ENCODE assay signal across 12 cellular contexts in genomic region chr2:96256611-96257113, GRCh38. TPM values are rescaled to one million over a fixed set of nuclear protein-coding genes. Genes with fewer than 3 reads are reported as not detected.
DNase-seq lines count a peak whose midpoint lies in the region; ATAC-seq and TF ChIP-seq lines count a peak whose summit lies in the region.
"Had no signal": no experiment of that assay in that cellular context is flagged by ENCODE, and none has a peak within 500 bp of the region (broad histone marks: within the 10 kb centered on the region; RNA-seq: fewer than 3 reads in every experiment).

No MANE protein-coding gene starts in this region.

- peaks cover 28% of the 10 kb centered on the region for H3K4me1 Mint-ChIP-seq in activated CD4-positive, alpha-beta T cell treated with anti-CD3 and anti-CD28 coated beads, Interleukin-2, amount 10 ng/mL, durations not matched to agents 24 days and 14 days
- H3K4me1 Mint-ChIP-seq in central memory CD8-positive, alpha-beta T cell, result peaks cover 30% of the 10 kb centered on the region
- H3K4me1 Mint-ChIP-seq in glutamatergic neuron (ENCODE audit: low read depth, unreplicated experiment), result peaks cover 27% of the 10 kb centered on the region

- H3K36me3 ChIP-seq in OCI-LY1 (ENCODE audit: insufficient read depth, low read length), result peaks cover 66% of the 10 kb centered on the region
- H3K36me3 ChIP-seq in spleen, result peaks cover 2 to 81% (median 53%) of the 10 kb centered on the region in 6 donors
- H3K36me3 ChIP-seq in mucosa of descending colon (ENCODE audit: low read depth), result peaks cover 8% of the 10 kb centered on the region

- H3K9me3 Mint-ChIP-seq in activated CD4-positive, alpha-beta T cell treated with anti-CD3 and anti-CD28 coated beads, Interleukin-2, amount 10 ng/mL, durations not matched to agents 24 days and 14 days, result no peaks in the 10 kb centered on the region
- no peaks in the 10 kb centered on the region for H3K9me3 Mint-ChIP-seq in central memory CD8-positive, alpha-beta T cell
- peaks cover 13% of the 10 kb centered on the region for H3K9me3 Mint-ChIP-seq in glutamatergic neuron (ENCODE audit: unreplicated experiment)
- H3K9me3 Mint-ChIP-seq: nephron had no signal

- H2AFZ ChIP-seq in OCI-LY1 (ENCODE audit: low read length), result no peak overlapping the region

- H3K27ac Mint-ChIP-seq in activated CD4-positive, alpha-beta T cell treated with anti-CD3 and anti-CD28 coated beads, Interleukin-2, amount 10 ng/mL, durations not matched to agents 24 days and 14 days, result peak overlapping the region; percentile 86
- peak overlapping the region; percentile 61 for H3K27ac Mint-ChIP-seq in central memory CD8-positive, alpha-beta T cell (ENCODE audit: low read depth)
- H3K27ac Mint-ChIP-seq in glutamatergic neuron (ENCODE audit: unreplicated experiment), result no peak overlapping the region
- H3K27ac Mint-ChIP-seq: nephron had no signal

- H3K4me3 Mint-ChIP-seq in activated CD4-positive, alpha-beta T cell treated with anti-CD3 and anti-CD28 coated beads, Interleukin-2, amount 10 ng/mL, durations not matched to agents 24 days and 14 days, result peak overlapping the region; percentile 64
- no peak overlapping the region for H3K4me3 Mint-ChIP-seq in central memory CD8-positive, alpha-beta T cell
- H3K4me3 Mint-ChIP-seq in glutamatergic neuron (ENCODE audit: unreplicated experiment), result no peak overlapping the region
- H3K4me3 Mint-ChIP-seq: nephron had no signal

- H3K9ac ChIP-seq in OCI-LY1 (ENCODE audit: low read length), result peak overlapping the region; percentile 16; the same call in 1 of the 2 replicates

- H3K27me3 Mint-ChIP-seq in activated CD4-positive, alpha-beta T cell treated with anti-CD3 and anti-CD28 coated beads, Interleukin-2, amount 10 ng/mL, durations not matched to agents 24 days and 14 days, result no peaks in the 10 kb centered on the region
- no peaks in the 10 kb centered on the region for H3K27me3 Mint-ChIP-seq in central memory CD8-positive, alpha-beta T cell
- peaks cover 15% of the 10 kb centered on the region for H3K27me3 Mint-ChIP-seq in glutamatergic neuron (ENCODE audit: unreplicated experiment)

- intact Hi-C loops in activated CD4-positive, alpha-beta T cell treated with anti-CD3 and anti-CD28 coated beads, Interleukin-2, amount 10 ng/mL, durations not matched to agents 24 days and 14 days (cut with micrococcal nuclease), result no loop called here
- intact Hi-C loops in spleen (cut with DNase I; ENCODE audit: low total_unique reads) (no loop called here), mucosa of descending colon (cut with DNase I, micrococcal nuclease) (no loop called here)

- H3K4me1 ChIP-seq in OCI-LY1 (ENCODE audit: insufficient read depth, low read length, severe bottlenecking), result peaks cover 36% of the 10 kb centered on the region
- H3K4me1 ChIP-seq in spleen, result peaks cover 78 to 100% (median 95%) of the 10 kb centered on the region in 6 donors
- H3K4me1 ChIP-seq in mucosa of descending colon (ENCODE audit: low read depth), result peaks cover 27% of the 10 kb centered on the region

- H3K27ac ChIP-seq in OCI-LY1 (ENCODE audit: low read depth, low read length, poor library complexity, severe bottlenecking), result peak overlapping the region; percentile 51
- peak overlapping the region; percentile 69 to 99 (median 90) for H3K27ac ChIP-seq in spleen

- H4K20me1 ChIP-seq in OCI-LY1 (ENCODE audit: insufficient read depth, low read length), result no peaks in the 10 kb centered on the region

- no peaks in the 10 kb centered on the region for H3K9me2 ChIP-seq in OCI-LY1 (ENCODE audit: low read depth, low read length)

- H3K79me2 ChIP-seq in OCI-LY1 (ENCODE audit: insufficient read depth, low read length), result no peaks in the 10 kb centered on the region

- H3K4me3 ChIP-seq in OCI-LY1 (ENCODE audit: low read depth, low read length, poor library complexity, severe bottlenecking), result no peak overlapping the region
- peak overlapping the region in 2 of 8 donors; percentile 8 to 21 for H3K4me3 ChIP-seq in spleen
- no peak overlapping the region for H3K4me3 ChIP-seq in mucosa of descending colon

- no peaks in the 10 kb centered on the region for H3F3A ChIP-seq in OCI-LY1 (ENCODE audit: insufficient read depth, low read length)

- H3K9me3 ChIP-seq in OCI-LY1 (ENCODE audit: low read length) (no peaks in the 10 kb centered on the region), spleen (no peaks in the 10 kb centered on the region), mucosa of descending colon (no peaks in the 10 kb centered on the region)

- WGBS in spleen, 5 donors, result 17 to 30% (median 20%) methylated on average over 6 of the region's 6 CpGs

- H3K27me3 ChIP-seq in OCI-LY1 (ENCODE audit: insufficient read depth, low read length) (no peaks in the 10 kb centered on the region), spleen (replicated peaks in 1 of 7) (no peaks in the 10 kb centered on the region)

- no peak overlapping the region for H3K4me2 ChIP-seq in OCI-LY1 (ENCODE audit: low read length)

- TF ChIP-seq POLR2A in spleen (IDR thresholded peaks at IDR 0.05), result peak in 1 of 3 donors; percentile 30

- no peak for ATAC-seq in central memory CD8-positive, alpha-beta T cell (replicated peaks; ENCODE audit: extremely low read depth, poor library complexity, severe bottlenecking)
- no peak for ATAC-seq in mucosa of descending colon
- ATAC-seq: Panc1 had no signal

- peaks cover 51% of the 10 kb centered on the region for H3K36me3 Mint-ChIP-seq in activated CD4-positive, alpha-beta T cell treated with anti-CD3 and anti-CD28 coated beads, Interleukin-2, amount 10 ng/mL, durations not matched to agents 24 days and 14 days (ENCODE audit: low read depth)
- peaks cover 38% of the 10 kb centered on the region for H3K36me3 Mint-ChIP-seq in central memory CD8-positive, alpha-beta T cell (ENCODE audit: insufficient read depth)
- peaks cover 4% of the 10 kb centered on the region for H3K36me3 Mint-ChIP-seq in glutamatergic neuron (ENCODE audit: unreplicated experiment)

- TF ChIP-seq CTCF in OCI-LY1 (IDR thresholded peaks at IDR 0.05; ENCODE audit: low read length) (no peak), spleen (IDR thresholded peaks at IDR 0.05 in 8 of 11, conservative IDR thresholded peaks at IDR 0.05 in 3 of 11) (no peak), mucosa of descending colon (IDR thresholded peaks at IDR 0.05) (no peak), glutamatergic neuron (IDR thresholded peaks at IDR 0.05; ENCODE audit: partially characterized antibody, unreplicated experiment) (no peak)

- DNase-seq in activated CD4-positive, alpha-beta T cell treated with anti-CD3 and anti-CD28 coated beads, Interleukin-2, amount 10 ng/mL, durations not matched to agents 24 days and 14 days, result no peak
- DNase-seq in activated CD4-positive, alpha-beta T cell treated with anti-CD3 and anti-CD28 coated beads for 48 hours, result no peak
- DNase-seq in central memory CD8-positive, alpha-beta T cell (ENCODE audit: low spot score in 2 of 2), result no peak
- no peak for DNase-seq in spleen
- no peak for DNase-seq in mucosa of descending colon
- DNase-seq in glutamatergic neuron, result no peak
- no peak for DNase-seq in NCI-H1694 treated with DMSO at 0.1 percent for 48 hours (lab: John Stamatoyannopoulos, UW)
- DNase-seq: NCI-H187; stimulated activated CD4-positive, alpha-beta T cell treated with anti-CD3 and anti-CD28 coated beads, Interleukin-2, amount 100 ng/mL, for 48 hours had no signal

RNA-seq across cellular contexts. Expression of gene TMEM127, which starts 9.1 kb away (rescaled TPM):
- total RNA-seq in activated CD4-positive, alpha-beta T cell treated with anti-CD3 and anti-CD28 coated beads, Interleukin-2, amount 10 ng/mL, durations not matched to agents 24 days and 14 days, result 31.6 and 33.1 TPM in 2 replicates
- total RNA-seq in spleen, result 10 to 100 TPM; 61.1 to 83.3 (median 70.0) TPM
- polyA plus RNA-seq in spleen, result 10 to 100 TPM in 1 of 3 donors, 1 to 10 TPM in 2; 7.5 to 17.3 (median 8.4) TPM
- total RNA-seq in mucosa of descending colon, result 100 to 1,000 TPM in 1 of 3 donors, 10 to 100 TPM in 2; 82.3 to 136 (median 87.9) TPM
- total RNA-seq in glutamatergic neuron (ENCODE audit: unreplicated experiment), result 32.5 TPM

RNA-seq across cellular contexts. Expression of gene CIAO1, which starts 9.4 kb away (rescaled TPM):
- total RNA-seq in activated CD4-positive, alpha-beta T cell treated with anti-CD3 and anti-CD28 coated beads, Interleukin-2, amount 10 ng/mL, durations not matched to agents 24 days and 14 days, result 105 and 110 TPM in 2 replicates
- total RNA-seq in spleen (100 to 1,000 TPM in 3 of 7 donors, 10 to 100 TPM in 4; 63.9 to 122 (median 76.7) TPM), mucosa of descending colon (10 to 100 TPM; 57.5 to 67.1 (median 60.6) TPM), glutamatergic neuron (ENCODE audit: unreplicated experiment) (68.1 TPM)
- polyA plus RNA-seq in spleen, result 10 to 100 TPM; 31.3 to 49.1 (median 39.5) TPM

RNA-seq across cellular contexts. Expression of gene STARD7, which starts 48.0 kb away (rescaled TPM):
- total RNA-seq in activated CD4-positive, alpha-beta T cell treated with anti-CD3 and anti-CD28 coated beads, Interleukin-2, amount 10 ng/mL, durations not matched to agents 24 days and 14 days, result 212 and 217 TPM in 2 replicates
- total RNA-seq in spleen (100 to 1,000 TPM in 5 of 7 donors, 10 to 100 TPM in 2; 89.8 to 174 (median 123) TPM), mucosa of descending colon (100 to 1,000 TPM; 118 to 123 (median 122) TPM), glutamatergic neuron (ENCODE audit: unreplicated experiment) (100 TPM)
- polyA plus RNA-seq in spleen, result 10 to 100 TPM; 45.1 to 73.0 (median 52.2) TPM

RNA-seq across cellular contexts. Expression of gene SNRNP200, which starts 48.7 kb away (rescaled TPM):
- total RNA-seq in activated CD4-positive, alpha-beta T cell treated with anti-CD3 and anti-CD28 coated beads, Interleukin-2, amount 10 ng/mL, durations not matched to agents 24 days and 14 days, result 197 and 203 TPM in 2 replicates
- total RNA-seq in spleen, result 100 to 1,000 TPM; 110 to 139 (median 130) TPM
- 10 to 100 TPM; 60.5 to 74.4 (median 73.6) TPM for polyA plus RNA-seq in spleen
- total RNA-seq in mucosa of descending colon, result 100 to 1,000 TPM in 2 of 3 donors, 10 to 100 TPM in 1; 95.8 to 113 (median 106) TPM
- total RNA-seq in glutamatergic neuron (ENCODE audit: unreplicated experiment), result 136 TPM
